ENCODE assay signal across 8 cellular contexts in the genomic region with DNA sequence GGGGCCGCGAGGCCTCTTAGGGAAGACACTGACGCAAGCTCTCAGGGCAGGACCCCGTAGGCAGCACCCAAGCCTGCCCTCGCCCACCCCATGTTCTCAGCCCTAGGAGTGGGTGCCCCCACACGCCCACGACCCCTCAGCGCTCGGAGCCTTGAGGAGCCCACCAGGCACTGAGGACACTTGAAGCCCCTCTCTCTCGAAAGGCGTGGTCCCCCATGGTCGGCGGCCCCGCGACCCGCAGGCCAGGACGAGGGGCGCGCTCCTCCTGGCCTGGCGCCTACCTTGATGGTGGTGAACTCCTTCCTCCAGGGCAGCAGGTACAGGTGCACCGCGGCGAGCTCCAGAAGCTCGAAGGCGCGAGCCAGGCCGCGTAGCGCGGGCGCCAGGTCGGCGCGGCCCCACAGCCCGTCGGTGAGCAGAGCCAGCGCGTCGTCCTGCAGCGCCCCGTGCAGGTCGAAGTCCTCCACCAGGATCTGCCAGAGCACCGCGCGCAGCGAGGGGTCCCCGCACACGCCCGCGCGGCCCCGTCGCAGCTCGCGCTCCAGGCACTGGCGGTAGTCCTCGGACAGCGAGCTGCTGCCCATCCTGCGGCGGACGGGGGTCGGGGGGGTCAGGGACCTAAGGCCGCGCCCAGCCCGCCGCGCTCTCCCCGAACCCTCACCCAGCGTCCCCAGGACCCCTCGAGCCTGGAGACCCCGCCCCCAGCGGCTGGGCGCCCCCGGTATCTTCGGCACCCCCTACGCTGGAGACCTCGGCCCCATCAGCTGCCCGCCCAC. TPM values are rescaled to one million over a fixed set of nuclear protein-coding genes. Genes with fewer than 3 reads are reported as not detected.
DNase-seq lines count a peak whose midpoint lies in the region; ATAC-seq lines count a peak whose summit lies in the region.

No MANE protein-coding gene starts in this region.

- peak overlapping the region; percentile 89 for H3K4me2 ChIP-seq in skeletal muscle satellite cell (ENCODE audit: low read length)

- no peaks in the 10 kb centered on the region for H3K9me3 ChIP-seq in skeletal muscle satellite cell (replicated peaks; ENCODE audit: low read length)

- H3K9ac ChIP-seq in skeletal muscle satellite cell (ENCODE audit: low read depth, low read length): peak overlapping the region; percentile 84

- no peaks in the 10 kb centered on the region for H3K27me3 ChIP-seq in skeletal muscle satellite cell (ENCODE audit: control insufficient read depth, insufficient read depth, low read length)

- H3K4me3 ChIP-seq in iPS-11a (ENCODE audit: low read depth, low read length) (peak overlapping the region; percentile 72), skeletal muscle satellite cell (ENCODE audit: low read length) (peak overlapping the region; percentile 88)

- peaks cover 16% of the 10 kb centered on the region for H3K36me3 ChIP-seq in skeletal muscle satellite cell (ENCODE audit: insufficient read depth, low read length)

- DNase-seq in Daoy (ENCODE audit: low read depth) (peak; percentile 64), SK-N-DZ (ENCODE audit: low spot score) (peak; percentile 47), astrocyte of the hippocampus (ENCODE audit: low read depth, low spot score) (peak; percentile 73), mesenteric fat pad (ENCODE audit: low spot score) (no peak)

- ATAC-seq in HG03139 (IDR thresholded peaks at IDR 0.05; ENCODE audit: unreplicated experiment) (peak; percentile 17), GM18498 (IDR thresholded peaks at IDR 0.05; ENCODE audit: unreplicated experiment) (no peak)

- peaks cover 20% of the 10 kb centered on the region for H3K4me1 ChIP-seq in skeletal muscle satellite cell (ENCODE audit: control insufficient read depth, insufficient read depth, low read length)

RNA-seq across cellular contexts. Expression of gene SPATA2L, which starts 0.7 kb away (rescaled TPM):
- 5.4 and 8.6 TPM in 2 replicates for total RNA-seq in Daoy (2014; rRNA removed; shearing (Covaris generic))
- 12.8 and 13.3 TPM in 2 replicates for polyA plus RNA-seq in SK-N-DZ (2014; cell fraction: cytosol; rRNA removed)
- 7.8 and 12.7 TPM in 2 replicates for polyA plus RNA-seq in SK-N-DZ (2014; cell fraction: nucleus; rRNA removed)
- total RNA-seq in skeletal muscle satellite cell (2012; rRNA removed): 14.2 and 18.8 TPM in 2 replicates
- 9.1 TPM for total RNA-seq in mesenteric fat pad

RNA-seq across cellular contexts. Expression of gene CDK10, which starts 14.3 kb away (rescaled TPM):
- 9.9 and 11.4 TPM in 2 replicates for total RNA-seq in Daoy (2014; rRNA removed; shearing (Covaris generic))
- polyA plus RNA-seq in SK-N-DZ (2014; cell fraction: cytosol; rRNA removed): 101 and 107 TPM in 2 replicates
- polyA plus RNA-seq in SK-N-DZ (2014; cell fraction: nucleus; rRNA removed): 895 and 969 TPM in 2 replicates
- total RNA-seq in skeletal muscle satellite cell (2012; rRNA removed): 25.8 and 27.4 TPM in 2 replicates
- 41.0 TPM for total RNA-seq in mesenteric fat pad

RNA-seq across cellular contexts. Expression of gene VPS9D1, which starts 19.9 kb away (rescaled TPM):
- 3.3 and 4.7 TPM in 2 replicates for total RNA-seq in Daoy (2014; rRNA removed; shearing (Covaris generic))
- 5.7 and 8.8 TPM in 2 replicates for polyA plus RNA-seq in SK-N-DZ (2014; cell fraction: cytosol; rRNA removed)
- 26.0 and 40.7 TPM in 2 replicates for polyA plus RNA-seq in SK-N-DZ (2014; cell fraction: nucleus; rRNA removed)
- total RNA-seq in skeletal muscle satellite cell (2012; rRNA removed): 4.6 and 5.3 TPM in 2 replicates
- 17.9 TPM for total RNA-seq in mesenteric fat pad

RNA-seq across cellular contexts. Expression of gene ZNF276, which starts 20.5 kb away (rescaled TPM):
- 7.2 and 10.3 TPM in 2 replicates for total RNA-seq in Daoy (2014; rRNA removed; shearing (Covaris generic))
- 11.2 and 35.3 TPM in 2 replicates for polyA plus RNA-seq in SK-N-DZ (2014; cell fraction: cytosol; rRNA removed)
- 81.8 and 136 TPM in 2 replicates for polyA plus RNA-seq in SK-N-DZ (2014; cell fraction: nucleus; rRNA removed)
- total RNA-seq in skeletal muscle satellite cell (2012; rRNA removed): 10.1 and 12.0 TPM in 2 replicates
- total RNA-seq in mesenteric fat pad: 26.0 TPM

RNA-seq across cellular contexts. Expression of gene SPATA33, which starts 43.2 kb away (rescaled TPM):
- total RNA-seq in Daoy (2014; rRNA removed; shearing (Covaris generic)): 4.9 and 6.7 TPM in 2 replicates
- polyA plus RNA-seq in SK-N-DZ (2014; cell fraction: cytosol; rRNA removed): 14.5 and 21.9 TPM in 2 replicates
- polyA plus RNA-seq in SK-N-DZ (2014; cell fraction: nucleus; rRNA removed): 18.1 and 19.8 TPM in 2 replicates
- 1.3 and 2.8 TPM in 2 replicates for total RNA-seq in skeletal muscle satellite cell (2012; rRNA removed)
- 4.6 TPM for total RNA-seq in mesenteric fat pad
